Comparison of ENCODE assay signal across 8 cellular contexts in the genomic region with DNA sequence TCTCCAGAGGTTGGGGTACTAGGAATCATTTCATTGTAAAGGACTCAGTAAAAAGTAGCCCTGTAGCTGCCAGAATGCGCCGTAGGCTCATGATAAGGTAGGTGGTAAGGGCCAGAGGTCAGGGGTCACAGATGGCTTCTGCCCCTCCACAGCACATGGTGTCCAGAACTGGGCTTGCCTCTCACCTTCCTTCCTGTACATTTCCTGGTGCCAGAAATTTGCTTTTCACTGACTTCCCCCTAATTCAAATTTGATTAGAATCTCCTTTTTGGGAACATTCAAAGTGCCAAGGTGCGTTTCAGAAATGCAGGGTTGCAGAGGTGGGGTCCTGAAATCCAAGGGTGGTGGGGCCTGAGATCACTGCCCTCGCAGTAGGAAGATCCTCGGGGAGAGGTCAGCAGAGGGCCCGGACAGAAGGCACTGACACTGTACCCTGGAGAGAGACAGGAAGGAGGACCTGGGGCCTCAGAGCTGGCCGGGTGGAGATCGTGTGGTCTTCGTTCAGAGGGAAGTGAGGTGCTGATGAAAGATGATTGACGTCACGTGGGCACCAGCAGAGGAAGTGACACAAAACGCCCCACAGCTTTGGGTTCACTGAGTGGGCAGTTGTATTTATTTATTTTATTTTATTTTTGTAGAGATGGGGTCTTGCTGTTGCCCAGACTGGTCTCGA. TPM values are rescaled to one million over a fixed set of nuclear protein-coding genes. Genes with fewer than 3 reads are reported as not detected.
DNase-seq lines count a peak whose midpoint lies in the region; ATAC-seq and TF ChIP-seq lines count a peak whose summit lies in the region.

No MANE protein-coding gene starts in this region.

- no TSS peak for BruUV-seq in mammary epithelial cell (replicated peaks; lab: Mats Ljungman, UMichigan)

- CTCF ChIA-PET in mammary epithelial cell (lab: Charles Lee; ENCODE audit: low non-redundant PET) = no interaction called here

- intact Hi-C loops in mammary epithelial cell (cut with micrococcal nuclease) = loop anchor here (5.0 kb wide), 1 partner anchor 67 kb away; no protein-coding TSS in a partner anchor

- ATAC-seq in GM18868 (IDR thresholded peaks at IDR 0.05; ENCODE audit: unreplicated experiment) = no peak
- ATAC-seq in HG03045 (IDR thresholded peaks at IDR 0.05; ENCODE audit: unreplicated experiment) = no peak

- H3K9me3 ChIP-seq in neutrophil (no peaks in the 10 kb centered on the region), mammary epithelial cell (replicated peaks; ENCODE audit: insufficient read depth, low read length) (no peaks in the 10 kb centered on the region)

- H3K4me2 ChIP-seq in mammary epithelial cell (ENCODE audit: insufficient read depth, low read depth, low read length) = no peak overlapping the region

- TF ChIP-seq CTCF in C4-2B (conservative IDR thresholded peaks at IDR 0.05) (no peak), neutrophil (IDR thresholded peaks at IDR 0.05) (no peak), mammary epithelial cell (conservative IDR thresholded peaks at IDR 0.05 in 1 of 2, IDR thresholded peaks at IDR 0.05 in 1 of 2; ENCODE audit: extremely low read depth in 1 of 2, insufficient read depth in 1 of 2, low read depth in 1 of 2, low read length in 2 of 2) (no peak)

- 85% methylated on average over 10 of the region's 13 CpGs for WGBS in mammary epithelial cell (ENCODE audit: low coverage, missing lambda C conversion rate)

- no peaks in the 10 kb centered on the region for H4K20me1 ChIP-seq in mammary epithelial cell (ENCODE audit: insufficient read depth, low read length)

- no peak overlapping the region for H2AFZ ChIP-seq in mammary epithelial cell (ENCODE audit: low read depth, low read length)

- H3K36me3 ChIP-seq in neutrophil (no peaks in the 10 kb centered on the region), mammary epithelial cell (ENCODE audit: insufficient read depth, low read length) (no peaks in the 10 kb centered on the region)

- H3K4me1 ChIP-seq in neutrophil (ENCODE audit: control insufficient read depth in 1 of 2, insufficient read depth in 1 of 2, low read depth in 1 of 2, low read length in 1 of 2) (peaks cover 53 to 55% of the 10 kb centered on the region in 2 experiments), mammary epithelial cell (ENCODE audit: insufficient read depth, low read length) (peaks cover 18% of the 10 kb centered on the region)

- DNase-seq in SKM-1 (lab: John Stamatoyannopoulos, UW; ENCODE audit: unreplicated experiment) (peak; percentile 82), dermis microvascular lymphatic vessel endothelial cell (ENCODE audit: low read depth in 2 of 2) (peak; percentile 38 to 76), SHP77 (lab: John Stamatoyannopoulos, UW) (no peak), mammary epithelial cell (no peak)

- H3K79me2 ChIP-seq in mammary epithelial cell (ENCODE audit: insufficient read depth, low read length) = no peaks in the 10 kb centered on the region

- peak overlapping the region; percentile 74 for H3K27ac ChIP-seq in C4-2B
- peak overlapping the region; percentile 96 for H3K27ac ChIP-seq in neutrophil
- no peak overlapping the region for H3K27ac ChIP-seq in mammary epithelial cell (ENCODE audit: insufficient read depth, low read depth, low read length)

- in situ Hi-C loops in mammary epithelial cell (cut with MboI; ENCODE audit: low sequenced_read_pairs in 2 of 2) = no loop called here

- no peak overlapping the region for H3K9ac ChIP-seq in mammary epithelial cell (ENCODE audit: insufficient read depth, low read length)

- H3K4me3 ChIP-seq in neutrophil (ENCODE audit: low read depth in 1 of 2, low read length in 1 of 2) = peak overlapping the region; percentile 28 to 39
- no peak overlapping the region for H3K4me3 ChIP-seq in mammary epithelial cell (replicated peaks in 1 of 3; ENCODE audit: insufficient read depth in 1 of 3, low read depth in 2 of 3, low read length in 3 of 3)

- H3K27me3 ChIP-seq in neutrophil (no peaks in the 10 kb centered on the region), mammary epithelial cell (ENCODE audit: insufficient read depth, low read length) (no peaks in the 10 kb centered on the region)

- dilution Hi-C loops in mammary epithelial cell (cut with HindIII; ENCODE audit: low sequenced_read_pairs) = no loop called here

RNA-seq across cellular contexts. Expression of a gene that starts 25.5 kb away (rescaled TPM):
- 59.2 and 108 TPM in 2 replicates for total RNA-seq in dermis microvascular lymphatic vessel endothelial cell
- total RNA-seq in mammary epithelial cell = 1 to 10 TPM; 2.5 to 9.6 TPM
- polyA plus RNA-seq in mammary epithelial cell = 4.7 TPM
- 1.1 TPM for polyA minus RNA-seq in mammary epithelial cell

Comparison
In these comparisons a context has a peak if more than half of its experiments do, and no peak if none do; other contexts are left out.
1. DNase-seq: peak in SKM-1 (single experiment) and dermis microvascular lymphatic vessel endothelial cell (2 of 2); none in SHP77 (0 of 2) and mammary epithelial cell (single experiment).
2. H3K4me3 ChIP-seq: peak in neutrophil (2 of 2); none in mammary epithelial cell (0 of 3).